Comparison of ENCODE assay signal across 1 cellular context in genomic region chr5:157611571-157612067, GRCh38.
TF ChIP-seq lines count a peak whose summit lies in the region.

No MANE protein-coding gene starts in this region.

TF ChIP-seq in K562, 482 proteins besides CTCF, POLR2A, EP300 and RAD21 (continued from another document):
- TF ChIP-seq SFPQ (IDR thresholded peaks at IDR 0.05; ENCODE audit: low read depth, low read length): no peak
- TF ChIP-seq SPI1 (IDR thresholded peaks at IDR 0.05; ENCODE audit: borderline replicate concordance, low read depth, low read length): peak; percentile 81
- no peak for TF ChIP-seq ILF3 (IDR thresholded peaks at IDR 0.05; ENCODE audit: borderline replicate concordance)
- TF ChIP-seq CREB3 (tag; conservative IDR thresholded peaks at IDR 0.05; ENCODE audit: low read depth): peak; percentile 15
- TF ChIP-seq MXI1 (IDR thresholded peaks at IDR 0.05; ENCODE audit: low read depth, low read length): no peak
- no peak for TF ChIP-seq RREB1 (CRISPR knock-in tag; IDR thresholded peaks at IDR 0.05)
- TF ChIP-seq SIN3A (IDR thresholded peaks at IDR 0.05; ENCODE audit: borderline replicate concordance in 2 of 2, control insufficient read depth in 1 of 2, low read depth in 2 of 2, low read length in 2 of 2): no peak
- TF ChIP-seq GTF2A2 (tag; IDR thresholded peaks at IDR 0.05): 0 out of 2 replicates have a peak, but pooled peaks have one; percentile 35
- TF ChIP-seq PYGO2 (tag; IDR thresholded peaks at IDR 0.05): no peak
- TF ChIP-seq ZNF79 (CRISPR knock-in tag; IDR thresholded peaks at IDR 0.05; ENCODE audit: low read depth): no peak
- no peak for TF ChIP-seq ZNF212 (CRISPR knock-in tag; IDR thresholded peaks at IDR 0.05)
- no peak for TF ChIP-seq CHCHD3 (CRISPR knock-in tag; IDR thresholded peaks at IDR 0.05)
- TF ChIP-seq NR2F6 (CRISPR knock-in tag; IDR thresholded peaks at IDR 0.05): no peak
- no peak for TF ChIP-seq NR4A1 (CRISPR knock-in tag; IDR thresholded peaks at IDR 0.05)
- TF ChIP-seq NR4A1 (tag; IDR thresholded peaks at IDR 0.05): peak; percentile 67
- TF ChIP-seq HDAC6 (IDR thresholded peaks at IDR 0.05; ENCODE audit: low read depth, low read length): no peak
- TF ChIP-seq KLF13 (tag; IDR thresholded peaks at IDR 0.05; ENCODE audit: borderline replicate concordance, low read depth): 0 out of 2 replicates have a peak, but pooled peaks have one; percentile 4
- TF ChIP-seq GABPB2 (CRISPR knock-in tag; conservative IDR thresholded peaks at IDR 0.05): no peak
- TF ChIP-seq CGGBP1 (CRISPR knock-in tag; IDR thresholded peaks at IDR 0.05): no peak
- no peak for TF ChIP-seq MCM3 (IDR thresholded peaks at IDR 0.05)
- TF ChIP-seq PBX2 (CRISPR knock-in tag; IDR thresholded peaks at IDR 0.05; ENCODE audit: low read depth): no peak
- TF ChIP-seq PBX2 (tag; conservative IDR thresholded peaks at IDR 0.05; ENCODE audit: low read depth): no peak
- no peak for TF ChIP-seq ZNF695 (CRISPR knock-in tag; IDR thresholded peaks at IDR 0.05)
- no peak for TF ChIP-seq ZNF507 (tag; conservative IDR thresholded peaks at IDR 0.05)
- no peak for TF ChIP-seq ARNT (IDR thresholded peaks at IDR 0.05)
